Comparison of ENCODE assay signal across 37 cellular contexts in genomic region chr3:169913270-169913780, GRCh38. TPM values are rescaled to one million over a fixed set of nuclear protein-coding genes. Genes with fewer than 3 reads are reported as not detected.
"Had no signal": no experiment of that assay in that cellular context is flagged by ENCODE, and none has a peak within 500 bp of the region (broad histone marks: within the 10 kb centered on the region; RNA-seq: fewer than 3 reads in every experiment).

No MANE protein-coding gene starts in this region.

- ATAC-seq: left colon; left lung; natural killer cell; right lobe of liver; stimulated activated memory B cell treated with anti-CD40 and anti-IgM and Interleukin-4, amounts not matched to agents 10 μg/mL and 1 μg/mL and 100 μg/mL, for 72 hours; stimulated activated naive CD8-positive, alpha-beta T cell treated with anti-CD3 and anti-CD28 coated beads, Interleukin-15, amount 100 ng/mL, for 72 hours had no signal

- H3K27ac ChIP-seq: left lung, neural progenitor cell, neutrophil, ovary, right atrium auricular region, right lobe of liver, testis, thyroid gland, transverse colon, uterus had no signal

- H3K4me3 ChIP-seq: left lung, lung, neural progenitor cell, ovary, right atrium auricular region, right lobe of liver, smooth muscle cell, testis, thyroid gland, transverse colon, uterus had no signal

- FAIRE-seq: islet of Langerhans, kidney had no signal

- DNase-seq: hypothalamus; immature natural killer cell; kidney; left colon; left lung; mesendoderm; naive B cell; natural killer cell; nephron progenitor cell; occipital lobe; ovary; right lobe of liver; stimulated activated CD4-positive, alpha-beta T cell treated with anti-CD3 and anti-CD28 coated beads, Interleukin-1b, Interleukin-23, amount 100 ng/mL, for 48 hours; stimulated activated CD4-positive, alpha-beta T cell treated with anti-CD3 and anti-CD28 coated beads, Interleukin-2, amount 100 ng/mL, for 48 hours; stimulated activated CD4-positive, alpha-beta T cell treated with anti-CD3 and anti-CD28 coated beads, Interleukin-4, amount 100 ng/mL, for 4 hours; stimulated activated CD8-positive, alpha-beta memory T cell treated with anti-CD3 and anti-CD28 coated beads, Interleukin-4, amount 100 ng/mL, for 48 hours; stimulated activated naive CD4-positive, alpha-beta T cell treated with Interleukin-2 at 50 U/mL for 16 hours; stimulated activated naive CD8-positive, alpha-beta T cell treated with anti-CD3 and anti-CD28 coated beads, Interleukin-15, amount 100 ng/mL, for 72 hours; testis; thyroid gland; transverse colon; uterus had no signal

- H3K4me1 ChIP-seq: left lung, neural progenitor cell, right atrium auricular region, right lobe of liver, testis, thyroid gland, transverse colon, uterus had no signal

- H3K27me3 ChIP-seq: left lung, neural progenitor cell, neutrophil, ovary, right atrium auricular region, right lobe of liver, testis, thyroid gland, transverse colon, uterus had no signal

- H3K36me3 ChIP-seq: left lung, neural progenitor cell, neutrophil, ovary, right atrium auricular region, right lobe of liver, thyroid gland, transverse colon, uterus had no signal

- H3K9me3 ChIP-seq: left lung, neutrophil, ovary, right atrium auricular region, right lobe of liver, testis, thyroid gland, transverse colon, uterus had no signal

RNA-seq across cellular contexts. Expression of gene SAMD7, which starts 2.0 kb away (rescaled TPM):
- total RNA-seq: kidney, left colon, left lung, lower leg skin, lung, mesothelial cell of epicardium, mononuclear cell, natural killer cell, occipital lobe, ovary, progenitor cell of endocrine pancreas, pulmonary artery endothelial cell, renal cortical epithelial cell, right atrium auricular region, right lobe of liver, skeletal muscle tissue, smooth muscle cell, thyroid gland, transverse colon, ureter, uterus had no signal

RNA-seq across cellular contexts. Expression of gene LRRC31, which starts 43.6 kb away (rescaled TPM):
- total RNA-seq: lower leg skin, mesothelial cell of epicardium, mononuclear cell, natural killer cell, occipital lobe, ovary, pulmonary artery endothelial cell, right atrium auricular region, skeletal muscle tissue, smooth muscle cell, thyroid gland had no signal
